Comparison of ENCODE assay signal across 13 cellular contexts in genomic region chr6:158879180-158879579, GRCh38.
DNase-seq lines count a peak whose midpoint lies in the region; ATAC-seq, FAIRE-seq and TF ChIP-seq lines count a peak whose summit lies in the region.
"Had no signal": no experiment of that assay in that cellular context is flagged by ENCODE, and none has a peak within 500 bp of the region (broad histone marks: within the 10 kb centered on the region; RNA-seq: fewer than 3 reads in every experiment).

No MANE protein-coding gene starts in this region.

- no peaks in the 10 kb centered on the region for H3K27me3 Mint-ChIP-seq in activated T-cell treated with anti-CD3 and anti-CD28 coated beads, Interleukin-2, amount 50 U/mL, for 24 hours

- FAIRE-seq in GM19239 (lab: Jason Lieb, UNC): no peak
- FAIRE-seq: endothelial cell of umbilical vein had no signal

- H3K4me3 ChIP-seq in mesenchymal stem cell (ENCODE audit: insufficient read depth in 1 of 2, low read depth in 1 of 2, low read length in 2 of 2): no peak overlapping the region
- H3K4me3 ChIP-seq: suprapubic skin had no signal

- H4K8ac ChIP-seq in mesenchymal stem cell (ENCODE audit: low read length): no peak overlapping the region

- H3K9ac ChIP-seq in mesenchymal stem cell (ENCODE audit: low read length): no peak overlapping the region

- H2BK15ac ChIP-seq in mesenchymal stem cell (ENCODE audit: low read depth, poor library complexity, severe bottlenecking): no peak overlapping the region

- H3K4me1 ChIP-seq in mesenchymal stem cell (ENCODE audit: control insufficient read depth, insufficient read depth, low read depth, low read length): no peaks in the 10 kb centered on the region
- H3K4me1 ChIP-seq: suprapubic skin had no signal

- WGBS in mesenchymal stem cell: 96% methylated on average over 5 of the region's 5 CpGs

- peak overlapping the region in 1 of 2 experiments; percentile 21 for H3K18ac ChIP-seq in mesenchymal stem cell (ENCODE audit: low read depth in 1 of 2, low read length in 2 of 2)

- TF ChIP-seq POLR2A in GM18505 (IDR thresholded peaks at IDR 0.05; ENCODE audit: borderline replicate concordance, extremely low read depth, insufficient read depth, insufficient read length): no peak

- peak; percentile 78 for ATAC-seq in HG03442 (IDR thresholded peaks at IDR 0.05; ENCODE audit: unreplicated experiment)
- ATAC-seq in HG02840 (IDR thresholded peaks at IDR 0.05; ENCODE audit: low FRiP score, unreplicated experiment): no peak
- ATAC-seq in GM18505 (IDR thresholded peaks at IDR 0.05; ENCODE audit: unreplicated experiment): no peak

- no peaks in the 10 kb centered on the region for H3K27me3 ChIP-seq in mesenchymal stem cell (ENCODE audit: control insufficient read depth in 1 of 2, insufficient read depth in 1 of 2, low read length in 2 of 2)
- H3K27me3 ChIP-seq: suprapubic skin had no signal

- H3K27ac ChIP-seq in mesenchymal stem cell (ENCODE audit: low read length, poor library complexity, severe bottlenecking) (no peak overlapping the region), substantia nigra (ENCODE audit: low read depth, low read length, poor library complexity, severe bottlenecking) (no peak overlapping the region)
- H3K27ac ChIP-seq: suprapubic skin had no signal

- H2BK5ac ChIP-seq in mesenchymal stem cell (ENCODE audit: low read depth, low read length, poor library complexity, severe bottlenecking): no peak overlapping the region

- no peak overlapping the region for H3K4me3 Mint-ChIP-seq in activated T-cell treated with anti-CD3 and anti-CD28 coated beads, Interleukin-2, amount 50 U/mL, for 24 hours

- H2BK12ac ChIP-seq in mesenchymal stem cell (ENCODE audit: low read length in 2 of 2): no peak overlapping the region

- no peak overlapping the region for H2AK5ac ChIP-seq in mesenchymal stem cell (ENCODE audit: low read length, severe bottlenecking)

- no peak overlapping the region for H3K4ac ChIP-seq in mesenchymal stem cell (ENCODE audit: low read depth in 1 of 2, low read length in 2 of 2)

- no peaks in the 10 kb centered on the region for H3K9me3 Mint-ChIP-seq in activated T-cell treated with anti-CD3 and anti-CD28 coated beads, Interleukin-2, amount 50 U/mL, for 24 hours

- no peak overlapping the region for H4K91ac ChIP-seq in mesenchymal stem cell (ENCODE audit: low read length)

- no peak overlapping the region for H3K14ac ChIP-seq in mesenchymal stem cell (ENCODE audit: low read length in 2 of 2)

- peaks cover 17% of the 10 kb centered on the region for H3K4me1 Mint-ChIP-seq in activated T-cell treated with anti-CD3 and anti-CD28 coated beads, Interleukin-2, amount 50 U/mL, for 24 hours (ENCODE audit: low read depth)

- no peak overlapping the region for H3K23ac ChIP-seq in mesenchymal stem cell (ENCODE audit: low read length in 2 of 2)

- H2AFZ ChIP-seq in mesenchymal stem cell (ENCODE audit: low read depth, low read length): no peak overlapping the region

- H3K79me1 ChIP-seq in mesenchymal stem cell (replicated peaks; ENCODE audit: low read length, poor library complexity, severe bottlenecking): no peaks in the 10 kb centered on the region

- H2BK120ac ChIP-seq in mesenchymal stem cell (ENCODE audit: low read depth, low read length): no peak overlapping the region

- no peak overlapping the region for H3K4me2 ChIP-seq in mesenchymal stem cell (ENCODE audit: low read length, poor library complexity, severe bottlenecking)

- H3K36me3 ChIP-seq in mesenchymal stem cell (ENCODE audit: control insufficient read depth in 1 of 2, insufficient read depth in 2 of 2, low read depth in 1 of 2, low read length in 2 of 2): no peaks in the 10 kb centered on the region
- H3K36me3 ChIP-seq: suprapubic skin had no signal

- peaks cover 3% of the 10 kb centered on the region for H3K9me3 ChIP-seq in mesenchymal stem cell (ENCODE audit: control insufficient read depth, low read length)

- H3K36me3 Mint-ChIP-seq in activated T-cell treated with anti-CD3 and anti-CD28 coated beads, Interleukin-2, amount 50 U/mL, for 24 hours (ENCODE audit: low read depth): no peaks in the 10 kb centered on the region

- DNase-seq in A172 (ENCODE audit: low spot score): peak; percentile 93
- DNase-seq in activated T-cell treated with anti-CD3 and anti-CD28 coated beads, Interleukin-2, amount 50 U/mL, for 24 hours: peak; percentile 60
- DNase-seq in mesenchymal stem cell: peak; percentile 47
- DNase-seq in GM19239 (ENCODE audit: insufficient read length, low spot score): no peak
- DNase-seq in substantia nigra (lab: John Stamatoyannopoulos, UW): no peak
- DNase-seq: amniotic stem cell, C1 segment of cervical spinal cord, NCI-H510A treated with DMSO at 0.1 percent for 48 hours had no signal

- peak overlapping the region; percentile 77 for H3K27ac Mint-ChIP-seq in activated T-cell treated with anti-CD3 and anti-CD28 coated beads, Interleukin-2, amount 50 U/mL, for 24 hours

Comparison
In these comparisons a context has a peak if more than half of its experiments do, and no peak if none do; other contexts are left out.
1. DNase-seq: peak in A172 (single experiment), activated T-cell treated with anti-CD3 and anti-CD28 coated beads, Interleukin-2, amount 50 U/mL, for 24 hours (single experiment) and mesenchymal stem cell (single experiment); none in GM19239 (single experiment) and substantia nigra (0 of 49).